ENCODE assay signal across 1 cellular context in the genomic region with DNA sequence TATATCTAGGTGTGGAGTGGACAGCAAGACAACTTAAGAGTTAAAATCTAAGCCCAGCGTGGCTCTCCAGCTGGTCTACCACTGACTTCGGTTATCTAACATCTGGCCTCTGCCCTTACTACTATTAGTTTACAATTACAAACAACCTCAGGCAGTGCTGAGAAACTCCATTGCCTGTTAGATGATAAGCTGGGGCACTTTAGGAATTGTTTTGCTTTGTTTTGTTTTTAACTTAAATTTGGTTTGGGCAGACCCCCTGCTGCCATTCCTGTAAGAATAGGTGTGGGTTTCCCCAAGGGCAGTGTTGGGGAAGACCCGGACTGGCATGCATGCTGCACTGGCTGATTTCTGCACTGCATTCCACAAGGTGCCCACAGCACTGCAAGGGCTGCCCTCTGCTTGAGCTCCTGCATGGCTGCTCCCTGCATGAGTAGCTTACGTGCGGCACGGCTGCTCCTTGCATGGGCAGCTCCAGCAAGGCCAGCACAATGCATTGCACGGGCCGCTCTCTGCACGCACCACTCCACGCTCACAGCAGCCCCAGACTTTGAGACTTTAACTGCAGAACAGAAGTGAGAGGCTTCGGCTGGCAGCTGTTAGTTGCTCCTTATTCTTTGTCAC.
TF ChIP-seq lines count a peak whose summit lies in the region.

No MANE protein-coding gene starts in this region.

TF ChIP-seq in HEK293, 187 proteins besides CTCF, POLR2A, EP300 and RAD21 (continued from another document):
- TF ChIP-seq, protein P1, sequence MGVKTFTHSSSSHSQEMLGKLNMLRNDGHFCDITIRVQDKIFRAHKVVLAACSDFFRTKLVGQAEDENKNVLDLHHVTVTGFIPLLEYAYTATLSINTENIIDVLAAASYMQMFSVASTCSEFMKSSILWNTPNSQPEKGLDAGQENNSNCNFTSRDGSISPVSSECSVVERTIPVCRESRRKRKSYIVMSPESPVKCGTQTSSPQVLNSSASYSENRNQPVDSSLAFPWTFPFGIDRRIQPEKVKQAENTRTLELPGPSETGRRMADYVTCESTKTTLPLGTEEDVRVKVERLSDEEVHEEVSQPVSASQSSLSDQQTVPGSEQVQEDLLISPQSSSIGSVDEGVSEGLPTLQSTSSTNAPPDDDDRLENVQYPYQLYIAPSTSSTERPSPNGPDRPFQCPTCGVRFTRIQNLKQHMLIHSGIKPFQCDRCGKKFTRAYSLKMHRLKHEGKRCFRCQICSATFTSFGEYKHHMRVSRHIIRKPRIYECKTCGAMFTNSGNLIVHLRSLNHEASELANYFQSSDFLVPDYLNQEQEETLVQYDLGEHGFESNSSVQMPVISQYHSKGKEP (tag by site-specific recombination; IDR thresholded peaks at IDR 0.05): peak; percentile 94
- TF ChIP-seq ZXDB (tag by site-specific recombination; IDR thresholded peaks at IDR 0.05) (peak; percentile 43; the same call in 1 of the 2 replicates), ZNF433 (tag by site-specific recombination; IDR thresholded peaks at IDR 0.05; ENCODE audit: low read depth) (no peak), BCL11B (tag by site-specific recombination; IDR thresholded peaks at IDR 0.05; ENCODE audit: low read depth) (no peak), ZNF174 (tag by site-specific recombination; IDR thresholded peaks at IDR 0.05) (no peak), MEIS1 (CRISPR knock-in tag; IDR thresholded peaks at IDR 0.05; ENCODE audit: borderline replicate concordance) (no peak), YY1 (tag by site-specific recombination; IDR thresholded peaks at IDR 0.05) (no peak), TCF7L2 (IDR thresholded peaks at IDR 0.05; ENCODE audit: borderline replicate concordance, low read depth, low read length) (0 out of 2 replicates have a peak, but pooled peaks have one; percentile 54), KLF16 (tag by site-specific recombination; IDR thresholded peaks at IDR 0.05) (0 out of 2 replicates have a peak, but pooled peaks have one; percentile 17), ZNF660 (tag by site-specific recombination; IDR thresholded peaks at IDR 0.05) (no peak), ZIC2 (tag by site-specific recombination; IDR thresholded peaks at IDR 0.05) (peak; percentile 34; the same call in 1 of the 2 replicates), ZNF544 (tag by site-specific recombination; IDR thresholded peaks at IDR 0.05) (no peak), ZNF843 (tag by site-specific recombination; IDR thresholded peaks at IDR 0.05) (0 out of 2 replicates have a peak, but pooled peaks have one; percentile 36), FEZF1 (tag by site-specific recombination; IDR thresholded peaks at IDR 0.05) (peak; percentile 42; the same call in 1 of the 2 replicates), ZNF133 (tag by site-specific recombination; IDR thresholded peaks at IDR 0.05) (no peak), TRIM28 (IDR thresholded peaks at IDR 0.05; ENCODE audit: borderline replicate concordance, low read length) (0 out of 2 replicates have a peak, but pooled peaks have one; percentile 39), ZNF549 (tag by site-specific recombination; IDR thresholded peaks at IDR 0.05) (no peak), ZNF202 (tag by site-specific recombination; IDR thresholded peaks at IDR 0.05; ENCODE audit: borderline replicate concordance) (no peak), GLIS2 (tag by site-specific recombination; IDR thresholded peaks at IDR 0.05) (no peak), ZNF10 (tag by site-specific recombination; IDR thresholded peaks at IDR 0.05) (no peak), ZBTB17 (tag by site-specific recombination; IDR thresholded peaks at IDR 0.05) (0 out of 2 replicates have a peak, but pooled peaks have one; percentile 19), KLF8 (tag by site-specific recombination; IDR thresholded peaks at IDR 0.05) (no peak), ZBTB48 (tag by site-specific recombination; IDR thresholded peaks at IDR 0.05) (no peak), GLIS1 (tag by site-specific recombination; IDR thresholded peaks at IDR 0.05) (peak; percentile 25; the same call in 1 of the 2 replicates), IKZF3 (tag by site-specific recombination; IDR thresholded peaks at IDR 0.05) (peak; percentile 25; the same call in 1 of the 2 replicates), GFI1B (tag by site-specific recombination; IDR thresholded peaks at IDR 0.05) (no peak), ZNF776 (tag by site-specific recombination; IDR thresholded peaks at IDR 0.05; ENCODE audit: borderline replicate concordance) (no peak), ZNF658 (tag by site-specific recombination; IDR thresholded peaks at IDR 0.05) (no peak), ZNF768 (tag by site-specific recombination; IDR thresholded peaks at IDR 0.05) (no peak), ZNF112 (tag by site-specific recombination; IDR thresholded peaks at IDR 0.05) (no peak)
- TF ChIP-seq, protein P2, sequence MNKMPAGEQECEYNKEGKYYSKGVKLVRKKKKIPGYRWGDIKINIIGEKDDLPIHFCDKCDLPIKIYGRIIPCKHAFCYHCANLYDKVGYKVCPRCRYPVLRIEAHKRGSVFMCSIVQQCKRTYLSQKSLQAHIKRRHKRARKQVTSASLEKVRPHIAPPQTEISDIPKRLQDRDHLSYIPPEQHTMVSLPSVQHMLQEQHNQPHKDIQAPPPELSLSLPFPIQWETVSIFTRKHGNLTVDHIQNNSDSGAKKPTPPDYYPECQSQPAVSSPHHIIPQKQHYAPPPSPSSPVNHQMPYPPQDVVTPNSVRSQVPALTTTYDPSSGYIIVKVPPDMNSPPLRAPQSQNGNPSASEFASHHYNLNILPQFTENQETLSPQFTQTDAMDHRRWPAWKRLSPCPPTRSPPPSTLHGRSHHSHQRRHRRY (tag by site-specific recombination; IDR thresholded peaks at IDR 0.05): no peak
- TF ChIP-seq, protein P3, sequence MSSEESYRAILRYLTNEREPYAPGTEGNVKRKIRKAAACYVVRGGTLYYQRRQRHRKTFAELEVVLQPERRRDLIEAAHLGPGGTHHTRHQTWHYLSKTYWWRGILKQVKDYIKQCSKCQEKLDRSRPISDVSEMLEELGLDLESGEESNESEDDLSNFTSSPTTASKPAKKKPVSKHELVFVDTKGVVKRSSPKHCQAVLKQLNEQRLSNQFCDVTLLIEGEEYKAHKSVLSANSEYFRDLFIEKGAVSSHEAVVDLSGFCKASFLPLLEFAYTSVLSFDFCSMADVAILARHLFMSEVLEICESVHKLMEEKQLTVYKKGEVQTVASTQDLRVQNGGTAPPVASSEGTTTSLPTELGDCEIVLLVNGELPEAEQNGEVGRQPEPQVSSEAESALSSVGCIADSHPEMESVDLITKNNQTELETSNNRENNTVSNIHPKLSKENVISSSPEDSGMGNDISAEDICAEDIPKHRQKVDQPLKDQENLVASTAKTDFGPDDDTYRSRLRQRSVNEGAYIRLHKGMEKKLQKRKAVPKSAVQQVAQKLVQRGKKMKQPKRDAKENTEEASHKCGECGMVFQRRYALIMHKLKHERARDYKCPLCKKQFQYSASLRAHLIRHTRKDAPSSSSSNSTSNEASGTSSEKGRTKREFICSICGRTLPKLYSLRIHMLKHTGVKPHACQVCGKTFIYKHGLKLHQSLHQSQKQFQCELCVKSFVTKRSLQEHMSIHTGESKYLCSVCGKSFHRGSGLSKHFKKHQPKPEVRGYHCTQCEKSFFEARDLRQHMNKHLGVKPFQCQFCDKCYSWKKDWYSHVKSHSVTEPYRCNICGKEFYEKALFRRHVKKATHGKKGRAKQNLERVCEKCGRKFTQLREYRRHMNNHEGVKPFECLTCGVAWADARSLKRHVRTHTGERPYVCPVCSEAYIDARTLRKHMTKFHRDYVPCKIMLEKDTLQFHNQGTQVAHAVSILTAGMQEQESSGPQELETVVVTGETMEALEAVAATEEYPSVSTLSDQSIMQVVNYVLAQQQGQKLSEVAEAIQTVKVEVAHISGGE (tag by site-specific recombination; conservative IDR thresholded peaks at IDR 0.05; ENCODE audit: low read depth): peak; percentile 75
- TF ChIP-seq, protein P4, sequence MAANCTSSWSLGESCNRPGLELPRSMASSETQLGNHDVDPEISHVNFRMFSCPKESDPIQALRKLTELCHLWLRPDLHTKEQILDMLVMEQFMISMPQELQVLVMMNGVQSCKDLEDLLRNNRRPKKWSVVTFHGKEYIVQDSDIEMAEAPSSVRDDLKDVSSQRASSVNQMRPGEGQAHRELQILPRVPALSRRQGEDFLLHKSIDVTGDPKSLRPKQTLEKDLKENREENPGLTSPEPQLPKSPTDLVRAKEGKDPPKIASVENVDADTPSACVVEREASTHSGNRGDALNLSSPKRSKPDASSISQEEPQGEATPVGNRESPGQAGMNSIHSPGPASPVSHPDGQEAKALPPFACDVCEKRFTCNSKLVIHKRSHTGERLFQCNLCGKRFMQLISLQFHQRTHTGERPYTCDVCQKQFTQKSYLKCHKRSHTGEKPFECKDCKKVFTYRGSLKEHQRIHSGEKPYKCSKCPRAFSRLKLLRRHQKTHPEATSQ (tag by site-specific recombination; IDR thresholded peaks at IDR 0.05): no peak
- TF ChIP-seq, protein P5, sequence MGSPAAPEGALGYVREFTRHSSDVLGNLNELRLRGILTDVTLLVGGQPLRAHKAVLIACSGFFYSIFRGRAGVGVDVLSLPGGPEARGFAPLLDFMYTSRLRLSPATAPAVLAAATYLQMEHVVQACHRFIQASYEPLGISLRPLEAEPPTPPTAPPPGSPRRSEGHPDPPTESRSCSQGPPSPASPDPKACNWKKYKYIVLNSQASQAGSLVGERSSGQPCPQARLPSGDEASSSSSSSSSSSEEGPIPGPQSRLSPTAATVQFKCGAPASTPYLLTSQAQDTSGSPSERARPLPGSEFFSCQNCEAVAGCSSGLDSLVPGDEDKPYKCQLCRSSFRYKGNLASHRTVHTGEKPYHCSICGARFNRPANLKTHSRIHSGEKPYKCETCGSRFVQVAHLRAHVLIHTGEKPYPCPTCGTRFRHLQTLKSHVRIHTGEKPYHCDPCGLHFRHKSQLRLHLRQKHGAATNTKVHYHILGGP (tag by site-specific recombination; IDR thresholded peaks at IDR 0.05): no peak
- TF ChIP-seq, protein P6, sequence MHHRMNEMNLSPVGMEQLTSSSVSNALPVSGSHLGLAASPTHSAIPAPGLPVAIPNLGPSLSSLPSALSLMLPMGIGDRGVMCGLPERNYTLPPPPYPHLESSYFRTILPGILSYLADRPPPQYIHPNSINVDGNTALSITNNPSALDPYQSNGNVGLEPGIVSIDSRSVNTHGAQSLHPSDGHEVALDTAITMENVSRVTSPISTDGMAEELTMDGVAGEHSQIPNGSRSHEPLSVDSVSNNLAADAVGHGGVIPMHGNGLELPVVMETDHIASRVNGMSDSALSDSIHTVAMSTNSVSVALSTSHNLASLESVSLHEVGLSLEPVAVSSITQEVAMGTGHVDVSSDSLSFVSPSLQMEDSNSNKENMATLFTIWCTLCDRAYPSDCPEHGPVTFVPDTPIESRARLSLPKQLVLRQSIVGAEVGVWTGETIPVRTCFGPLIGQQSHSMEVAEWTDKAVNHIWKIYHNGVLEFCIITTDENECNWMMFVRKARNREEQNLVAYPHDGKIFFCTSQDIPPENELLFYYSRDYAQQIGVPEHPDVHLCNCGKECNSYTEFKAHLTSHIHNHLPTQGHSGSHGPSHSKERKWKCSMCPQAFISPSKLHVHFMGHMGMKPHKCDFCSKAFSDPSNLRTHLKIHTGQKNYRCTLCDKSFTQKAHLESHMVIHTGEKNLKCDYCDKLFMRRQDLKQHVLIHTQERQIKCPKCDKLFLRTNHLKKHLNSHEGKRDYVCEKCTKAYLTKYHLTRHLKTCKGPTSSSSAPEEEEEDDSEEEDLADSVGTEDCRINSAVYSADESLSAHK (tag by site-specific recombination; IDR thresholded peaks at IDR 0.05): no peak
- TF ChIP-seq, protein P7, sequence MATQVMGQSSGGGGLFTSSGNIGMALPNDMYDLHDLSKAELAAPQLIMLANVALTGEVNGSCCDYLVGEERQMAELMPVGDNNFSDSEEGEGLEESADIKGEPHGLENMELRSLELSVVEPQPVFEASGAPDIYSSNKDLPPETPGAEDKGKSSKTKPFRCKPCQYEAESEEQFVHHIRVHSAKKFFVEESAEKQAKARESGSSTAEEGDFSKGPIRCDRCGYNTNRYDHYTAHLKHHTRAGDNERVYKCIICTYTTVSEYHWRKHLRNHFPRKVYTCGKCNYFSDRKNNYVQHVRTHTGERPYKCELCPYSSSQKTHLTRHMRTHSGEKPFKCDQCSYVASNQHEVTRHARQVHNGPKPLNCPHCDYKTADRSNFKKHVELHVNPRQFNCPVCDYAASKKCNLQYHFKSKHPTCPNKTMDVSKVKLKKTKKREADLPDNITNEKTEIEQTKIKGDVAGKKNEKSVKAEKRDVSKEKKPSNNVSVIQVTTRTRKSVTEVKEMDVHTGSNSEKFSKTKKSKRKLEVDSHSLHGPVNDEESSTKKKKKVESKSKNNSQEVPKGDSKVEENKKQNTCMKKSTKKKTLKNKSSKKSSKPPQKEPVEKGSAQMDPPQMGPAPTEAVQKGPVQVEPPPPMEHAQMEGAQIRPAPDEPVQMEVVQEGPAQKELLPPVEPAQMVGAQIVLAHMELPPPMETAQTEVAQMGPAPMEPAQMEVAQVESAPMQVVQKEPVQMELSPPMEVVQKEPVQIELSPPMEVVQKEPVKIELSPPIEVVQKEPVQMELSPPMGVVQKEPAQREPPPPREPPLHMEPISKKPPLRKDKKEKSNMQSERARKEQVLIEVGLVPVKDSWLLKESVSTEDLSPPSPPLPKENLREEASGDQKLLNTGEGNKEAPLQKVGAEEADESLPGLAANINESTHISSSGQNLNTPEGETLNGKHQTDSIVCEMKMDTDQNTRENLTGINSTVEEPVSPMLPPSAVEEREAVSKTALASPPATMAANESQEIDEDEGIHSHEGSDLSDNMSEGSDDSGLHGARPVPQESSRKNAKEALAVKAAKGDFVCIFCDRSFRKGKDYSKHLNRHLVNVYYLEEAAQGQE (tag by site-specific recombination; IDR thresholded peaks at IDR 0.05): no peak
- TF ChIP-seq, protein P8, sequence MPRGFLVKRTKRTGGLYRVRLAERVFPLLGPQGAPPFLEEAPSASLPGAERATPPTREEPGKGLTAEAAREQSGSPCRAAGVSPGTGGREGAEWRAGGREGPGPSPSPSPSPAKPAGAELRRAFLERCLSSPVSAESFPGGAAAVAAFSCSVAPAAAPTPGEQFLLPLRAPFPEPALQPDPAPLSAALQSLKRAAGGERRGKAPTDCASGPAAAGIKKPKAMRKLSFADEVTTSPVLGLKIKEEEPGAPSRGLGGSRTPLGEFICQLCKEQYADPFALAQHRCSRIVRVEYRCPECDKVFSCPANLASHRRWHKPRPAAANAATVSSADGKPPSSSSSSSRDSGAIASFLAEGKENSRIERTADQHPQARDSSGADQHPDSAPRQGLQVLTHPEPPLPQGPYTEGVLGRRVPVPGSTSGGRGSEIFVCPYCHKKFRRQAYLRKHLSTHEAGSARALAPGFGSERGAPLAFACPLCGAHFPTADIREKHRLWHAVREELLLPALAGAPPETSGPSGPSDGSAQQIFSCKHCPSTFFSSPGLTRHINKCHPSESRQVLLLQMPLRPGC (tag by site-specific recombination; IDR thresholded peaks at IDR 0.05): no peak
